Comparison of ENCODE assay signal across 22 cellular contexts in genomic region chr2:96692094-96692971, GRCh38. TPM values are rescaled to one million over a fixed set of nuclear protein-coding genes. Genes with fewer than 3 reads are reported as not detected.
A peak's percentile ranks its signal among the peaks of the same experiment; 100 is the strongest.
DNase-seq lines count a peak whose midpoint lies in the region; ATAC-seq and TF ChIP-seq lines count a peak whose summit lies in the region.
"Had no signal": no experiment of that assay in that cellular context is flagged by ENCODE, and none has a peak within 500 bp of the region (broad histone marks: within the 10 kb centered on the region; RNA-seq: fewer than 3 reads in every experiment).

No MANE protein-coding gene starts in this region.

- no peaks in the 10 kb centered on the region for H3K79me2 ChIP-seq in neural progenitor cell (ENCODE audit: low read depth)

- H3K9me3 ChIP-seq in neural progenitor cell (ENCODE audit: low read depth) (no peaks in the 10 kb centered on the region), thyroid gland (no peaks in the 10 kb centered on the region)
- H3K9me3 ChIP-seq: HAP-1, Peyer's patch had no signal

- POLR2A ChIA-PET in activated CD4-positive, alpha-beta T cell treated with anti-CD3 and anti-CD28 coated beads, Interleukin-2, amount 10 ng/mL, durations not matched to agents 7 days and 5 days (lab: Charles Lee) = no interaction called here

- intact Hi-C loops in activated CD4-positive, alpha-beta T cell treated with anti-CD3 and anti-CD28 coated beads, Interleukin-2, amount 10 ng/mL, durations not matched to agents 24 days and 14 days (cut with micrococcal nuclease) = no loop called here
- intact Hi-C loops in thyroid gland (cut with DNase I) = no loop called here

- no peak overlapping the region for H3K9ac ChIP-seq in neural progenitor cell

- 49 to 50% methylated on average over 11 to 14 of the region's 14 CpGs for WGBS in thyroid gland, 2 donors

- H3K4me1 ChIP-seq in neural progenitor cell = peaks cover 5% of the 10 kb centered on the region
- peaks cover 5 to 12% of the 10 kb centered on the region in 2 donors for H3K4me1 ChIP-seq in thyroid gland
- H3K4me1 ChIP-seq: HAP-1, Peyer's patch had no signal

- TF ChIP-seq POLR2A in thyroid gland (IDR thresholded peaks at IDR 0.05) = peak in 1 of 2 donors; percentile 12

- no peak overlapping the region for H3K4me2 ChIP-seq in neural progenitor cell

- TF ChIP-seq CTCF in chondrocyte (IDR thresholded peaks at IDR 0.05) (no peak), neural progenitor cell (IDR thresholded peaks at IDR 0.05) (no peak), thyroid gland (IDR thresholded peaks at IDR 0.05) (no peak)

- H3K27ac Mint-ChIP-seq in activated CD4-positive, alpha-beta T cell treated with anti-CD3 and anti-CD28 coated beads, Interleukin-2, amount 10 ng/mL, durations not matched to agents 7 days and 5 days = peak overlapping the region; percentile 27
- H3K27ac Mint-ChIP-seq in activated CD4-positive, alpha-beta T cell treated with anti-CD3 and anti-CD28 coated beads, Interleukin-2, amount 10 ng/mL, durations not matched to agents 24 days and 14 days = no peak overlapping the region
- H3K27ac Mint-ChIP-seq in chondrocyte (ENCODE audit: unreplicated experiment) (no peak overlapping the region), neural progenitor cell (peak overlapping the region; percentile 80)
- H3K27ac Mint-ChIP-seq in activated T-helper 17 cell treated with anti-CD3 and anti-CD28 coated beads, Interleukin-2, amount 50 U/mL, for 72 hours = no peak overlapping the region
- H3K27ac Mint-ChIP-seq: B cell; CD4-positive, alpha-beta T cell had no signal

- H3K36me3 ChIP-seq in neural progenitor cell (no peaks in the 10 kb centered on the region), thyroid gland (no peaks in the 10 kb centered on the region)
- H3K36me3 ChIP-seq: HAP-1, Peyer's patch had no signal

- no peaks in the 10 kb centered on the region for H4K20me1 ChIP-seq in neural progenitor cell (ENCODE audit: low read depth)

- no peaks in the 10 kb centered on the region for H3F3A ChIP-seq in neural progenitor cell (ENCODE audit: low read depth)

- no peak for ATAC-seq in activated T-helper 17 cell treated with anti-CD3 and anti-CD28 coated beads, Interleukin-2, amount 50 U/mL, for 72 hours (replicated peaks)
- ATAC-seq in HG03354 (IDR thresholded peaks at IDR 0.05; ENCODE audit: poor library complexity, severe bottlenecking, unreplicated experiment) (no peak), HG03521 (IDR thresholded peaks at IDR 0.05; ENCODE audit: unreplicated experiment) (no peak)

- no peaks in the 10 kb centered on the region for H3K36me3 Mint-ChIP-seq in activated CD4-positive, alpha-beta T cell treated with anti-CD3 and anti-CD28 coated beads, Interleukin-2, amount 10 ng/mL, durations not matched to agents 7 days and 5 days (ENCODE audit: low read depth)
- H3K36me3 Mint-ChIP-seq in activated CD4-positive, alpha-beta T cell treated with anti-CD3 and anti-CD28 coated beads, Interleukin-2, amount 10 ng/mL, durations not matched to agents 24 days and 14 days (ENCODE audit: low read depth) = no peaks in the 10 kb centered on the region
- H3K36me3 Mint-ChIP-seq in chondrocyte (ENCODE audit: low read depth) (no peaks in the 10 kb centered on the region), neural progenitor cell (peaks cover 1% of the 10 kb centered on the region)
- no peaks in the 10 kb centered on the region for H3K36me3 Mint-ChIP-seq in activated T-helper 17 cell treated with anti-CD3 and anti-CD28 coated beads, Interleukin-2, amount 50 U/mL, for 72 hours (ENCODE audit: low read depth)

- DNase-seq in activated CD4-positive, alpha-beta T cell treated with anti-CD3 and anti-CD28 coated beads, Interleukin-2, amount 10 ng/mL, durations not matched to agents 7 days and 5 days = no peak
- DNase-seq in activated CD4-positive, alpha-beta T cell treated with anti-CD3 and anti-CD28 coated beads, Interleukin-2, amount 10 ng/mL, durations not matched to agents 24 days and 14 days = no peak
- DNase-seq in chondrocyte (ENCODE audit: low spot score) (peak; percentile 76), neural progenitor cell (ENCODE audit: low spot score) (no peak), thyroid gland (peak; percentile 82 to 89)
- DNase-seq: Calu3, NCI-H1048, NCI-H1436 treated with DMSO at 0.1 percent for 48 hours, NCI-H2081, NCI-H510A, NCI-H82, Right ventricle myocardium superior had no signal

- no peak overlapping the region for H3K4me3 Mint-ChIP-seq in activated CD4-positive, alpha-beta T cell treated with anti-CD3 and anti-CD28 coated beads, Interleukin-2, amount 10 ng/mL, durations not matched to agents 7 days and 5 days
- H3K4me3 Mint-ChIP-seq in activated CD4-positive, alpha-beta T cell treated with anti-CD3 and anti-CD28 coated beads, Interleukin-2, amount 10 ng/mL, durations not matched to agents 24 days and 14 days = no peak overlapping the region
- no peak overlapping the region for H3K4me3 Mint-ChIP-seq in chondrocyte (ENCODE audit: unreplicated experiment)
- peak overlapping the region; percentile 44 for H3K4me3 Mint-ChIP-seq in neural progenitor cell
- H3K4me3 Mint-ChIP-seq in activated T-helper 17 cell treated with anti-CD3 and anti-CD28 coated beads, Interleukin-2, amount 50 U/mL, for 72 hours = no peak overlapping the region
- H3K4me3 Mint-ChIP-seq: B cell; CD4-positive, alpha-beta T cell had no signal

- H3K27ac ChIP-seq in neural progenitor cell = no peak overlapping the region
- H3K27ac ChIP-seq in thyroid gland = peak overlapping the region; percentile 61 to 85 (median 65)
- H3K27ac ChIP-seq: 22Rv1, Peyer's patch had no signal

- H3K4me3 ChIP-seq in neural progenitor cell (no peak overlapping the region), thyroid gland (replicated peaks in 1 of 3) (no peak overlapping the region)
- H3K4me3 ChIP-seq: HAP-1, Peyer's patch had no signal

- no peaks in the 10 kb centered on the region for H3K27me3 Mint-ChIP-seq in activated CD4-positive, alpha-beta T cell treated with anti-CD3 and anti-CD28 coated beads, Interleukin-2, amount 10 ng/mL, durations not matched to agents 7 days and 5 days
- H3K27me3 Mint-ChIP-seq in activated CD4-positive, alpha-beta T cell treated with anti-CD3 and anti-CD28 coated beads, Interleukin-2, amount 10 ng/mL, durations not matched to agents 24 days and 14 days = no peaks in the 10 kb centered on the region
- H3K27me3 Mint-ChIP-seq in chondrocyte (ENCODE audit: low read depth) = no peaks in the 10 kb centered on the region
- peaks cover 3% of the 10 kb centered on the region for H3K27me3 Mint-ChIP-seq in neural progenitor cell (ENCODE audit: insufficient read depth, low read depth)
- H3K27me3 Mint-ChIP-seq in activated T-helper 17 cell treated with anti-CD3 and anti-CD28 coated beads, Interleukin-2, amount 50 U/mL, for 72 hours = no peaks in the 10 kb centered on the region
- H3K27me3 Mint-ChIP-seq: B cell; CD4-positive, alpha-beta T cell had no signal

- CTCF ChIA-PET in activated CD4-positive, alpha-beta T cell treated with anti-CD3 and anti-CD28 coated beads, Interleukin-2, amount 10 ng/mL, durations not matched to agents 7 days and 5 days (lab: Charles Lee) = interaction anchor here (1.6 kb wide), 1 partner anchor 19 kb away, joined by 3 read pairs; no protein-coding TSS in a partner anchor

- no peaks in the 10 kb centered on the region for H3K4me1 Mint-ChIP-seq in activated CD4-positive, alpha-beta T cell treated with anti-CD3 and anti-CD28 coated beads, Interleukin-2, amount 10 ng/mL, durations not matched to agents 7 days and 5 days
- no peaks in the 10 kb centered on the region for H3K4me1 Mint-ChIP-seq in activated CD4-positive, alpha-beta T cell treated with anti-CD3 and anti-CD28 coated beads, Interleukin-2, amount 10 ng/mL, durations not matched to agents 24 days and 14 days
- no peaks in the 10 kb centered on the region for H3K4me1 Mint-ChIP-seq in chondrocyte (ENCODE audit: low read depth)
- H3K4me1 Mint-ChIP-seq in neural progenitor cell = peaks cover 7% of the 10 kb centered on the region
- H3K4me1 Mint-ChIP-seq in activated T-helper 17 cell treated with anti-CD3 and anti-CD28 coated beads, Interleukin-2, amount 50 U/mL, for 72 hours = no peaks in the 10 kb centered on the region
- H3K4me1 Mint-ChIP-seq: B cell had no signal

- no peaks in the 10 kb centered on the region for H3K9me3 Mint-ChIP-seq in activated CD4-positive, alpha-beta T cell treated with anti-CD3 and anti-CD28 coated beads, Interleukin-2, amount 10 ng/mL, durations not matched to agents 7 days and 5 days
- H3K9me3 Mint-ChIP-seq in activated CD4-positive, alpha-beta T cell treated with anti-CD3 and anti-CD28 coated beads, Interleukin-2, amount 10 ng/mL, durations not matched to agents 24 days and 14 days = no peaks in the 10 kb centered on the region
- no peaks in the 10 kb centered on the region for H3K9me3 Mint-ChIP-seq in chondrocyte (ENCODE audit: low read depth)
- no peaks in the 10 kb centered on the region for H3K9me3 Mint-ChIP-seq in neural progenitor cell
- H3K9me3 Mint-ChIP-seq in activated T-helper 17 cell treated with anti-CD3 and anti-CD28 coated beads, Interleukin-2, amount 50 U/mL, for 72 hours = no peaks in the 10 kb centered on the region
- H3K9me3 Mint-ChIP-seq: CD4-positive, alpha-beta T cell had no signal

- no peak overlapping the region for H2AFZ ChIP-seq in neural progenitor cell (replicated peaks)

- no peaks in the 10 kb centered on the region for H3K27me3 ChIP-seq in neural progenitor cell
- no peaks in the 10 kb centered on the region for H3K27me3 ChIP-seq in thyroid gland
- H3K27me3 ChIP-seq: Peyer's patch had no signal

RNA-seq across cellular contexts. Expression of gene LMAN2L, which starts 47.5 kb away (rescaled TPM):
- 1 to 10 TPM; 7.5 to 8.0 TPM for total RNA-seq in activated CD4-positive, alpha-beta T cell treated with anti-CD3 and anti-CD28 coated beads, Interleukin-2, amount 10 ng/mL, durations not matched to agents 7 days and 5 days
- total RNA-seq in activated CD4-positive, alpha-beta T cell treated with anti-CD3 and anti-CD28 coated beads, Interleukin-2, amount 10 ng/mL, durations not matched to agents 24 days and 14 days = 6.5 and 7.3 TPM in 2 replicates
- total RNA-seq in chondrocyte = 15.3 to 25.4 TPM (median 15.9 TPM) in 3 replicates
- total RNA-seq in neural progenitor cell (ENCODE audit: low replicate concordance) = 25.9 and 39.8 TPM in 2 replicates
- total RNA-seq in thyroid gland = 10 to 100 TPM; 22.8 to 32.9 (median 29.2) TPM
- total RNA-seq in activated T-helper 17 cell treated with anti-CD3 and anti-CD28 coated beads, Interleukin-2, amount 50 U/mL, for 72 hours = 1 to 10 TPM; 8.2 to 8.5 TPM

RNA-seq across cellular contexts. Expression of gene FER1L5, which starts 49.8 kb away (rescaled TPM):
- not detected for total RNA-seq in activated CD4-positive, alpha-beta T cell treated with anti-CD3 and anti-CD28 coated beads, Interleukin-2, amount 10 ng/mL, durations not matched to agents 7 days and 5 days
- total RNA-seq in activated CD4-positive, alpha-beta T cell treated with anti-CD3 and anti-CD28 coated beads, Interleukin-2, amount 10 ng/mL, durations not matched to agents 24 days and 14 days = not detected in 2 replicates
- total RNA-seq in chondrocyte = not detected in 3 replicates
- total RNA-seq in neural progenitor cell (ENCODE audit: low replicate concordance) = 1.2 and 1.7 TPM in 2 replicates
- total RNA-seq in thyroid gland = 1 to 10 TPM in 1 of 4 donors, under 1 TPM in 3; 0.11 to 1.5 (median 0.34) TPM
- not detected for total RNA-seq in activated T-helper 17 cell treated with anti-CD3 and anti-CD28 coated beads, Interleukin-2, amount 50 U/mL, for 72 hours
- total RNA-seq: B cell; Calu3; CD4-positive, alpha-beta T cell; G401; MCF 10A; Peyer's patch; Right ventricle myocardium superior had no signal

RNA-seq across cellular contexts. Expression of gene KANSL3, which starts 54.2 kb away (rescaled TPM):
- 10 to 100 TPM; 47.2 to 52.4 TPM for total RNA-seq in activated CD4-positive, alpha-beta T cell treated with anti-CD3 and anti-CD28 coated beads, Interleukin-2, amount 10 ng/mL, durations not matched to agents 7 days and 5 days
- total RNA-seq in activated CD4-positive, alpha-beta T cell treated with anti-CD3 and anti-CD28 coated beads, Interleukin-2, amount 10 ng/mL, durations not matched to agents 24 days and 14 days = 45.5 and 46.5 TPM in 2 replicates
- total RNA-seq in chondrocyte = 32.6 to 34.5 TPM (median 34.1 TPM) in 3 replicates
- 32.9 and 44.3 TPM in 2 replicates for total RNA-seq in neural progenitor cell (ENCODE audit: low replicate concordance)
- total RNA-seq in thyroid gland = 10 to 100 TPM; 46.2 to 65.5 (median 55.8) TPM
- total RNA-seq in activated T-helper 17 cell treated with anti-CD3 and anti-CD28 coated beads, Interleukin-2, amount 50 U/mL, for 72 hours = 10 to 100 TPM; 59.5 to 59.7 TPM

Comparison
In these comparisons a context has a peak if more than half of its experiments do, and no peak if none do; other contexts are left out.
1. H3K27ac Mint-ChIP-seq: peak in activated CD4-positive, alpha-beta T cell treated with anti-CD3 and anti-CD28 coated beads, Interleukin-2, amount 10 ng/mL, durations not matched to agents 7 days and 5 days (single experiment) and neural progenitor cell (single experiment); none in activated CD4-positive, alpha-beta T cell treated with anti-CD3 and anti-CD28 coated beads, Interleukin-2, amount 10 ng/mL, durations not matched to agents 24 days and 14 days (single experiment), chondrocyte (single experiment) and activated T-helper 17 cell treated with anti-CD3 and anti-CD28 coated beads, Interleukin-2, amount 50 U/mL, for 72 hours (single experiment).
2. DNase-seq: peak in chondrocyte (single experiment) and thyroid gland (2 of 2); none in activated CD4-positive, alpha-beta T cell treated with anti-CD3 and anti-CD28 coated beads, Interleukin-2, amount 10 ng/mL, durations not matched to agents 7 days and 5 days (single experiment), activated CD4-positive, alpha-beta T cell treated with anti-CD3 and anti-CD28 coated beads, Interleukin-2, amount 10 ng/mL, durations not matched to agents 24 days and 14 days (single experiment) and neural progenitor cell (single experiment).